2 cellular contexts compared by ENCODE assay signal in genomic region chr20:49398401-49399144, GRCh38.
TF ChIP-seq lines count a peak whose summit lies in the region.

No MANE protein-coding gene starts in this region.

TF ChIP-seq in GM23338, 12 proteins besides CTCF, POLR2A, EP300 and RAD21 (continued from another document):
- TF ChIP-seq NANOG (IDR thresholded peaks at IDR 0.05; ENCODE audit: borderline replicate concordance) (no peak), EZH2phosphoT487 (IDR thresholded peaks at IDR 0.05; ENCODE audit: unreplicated experiment) (no peak), STAT1 (IDR thresholded peaks at IDR 0.05; ENCODE audit: unreplicated experiment) (no peak), POLR2AphosphoS5 (IDR thresholded peaks at IDR 0.05; ENCODE audit: low read depth) (no peak), ETS1 (IDR thresholded peaks at IDR 0.05) (no peak), ZNF462 (CRISPR knock-in tag; IDR thresholded peaks at IDR 0.05) (no peak), REST (IDR thresholded peaks at IDR 0.05; ENCODE audit: unreplicated experiment) (no peak)

TF ChIP-seq in K562, 482 proteins besides CTCF, POLR2A, EP300 and RAD21 (continued from another document):
- peak; percentile 92 for TF ChIP-seq PKNOX1 (IDR thresholded peaks at IDR 0.05)
- TF ChIP-seq PBX2 (CRISPR knock-in tag; IDR thresholded peaks at IDR 0.05; ENCODE audit: low read depth), result no peak
- 0 out of 2 replicates have a peak, but pooled peaks have one; percentile 31 for TF ChIP-seq PBX2 (tag; conservative IDR thresholded peaks at IDR 0.05; ENCODE audit: low read depth)
- no peak for TF ChIP-seq TRIM24 (IDR thresholded peaks at IDR 0.05)
- no peak for TF ChIP-seq SLC30A9 (CRISPR knock-in tag; IDR thresholded peaks at IDR 0.05)
- TF ChIP-seq RAD51 (IDR thresholded peaks at IDR 0.05; ENCODE audit: borderline replicate concordance, low read depth), result peak; percentile 88
- TF ChIP-seq CBFA2T2 (conservative IDR thresholded peaks at IDR 0.05), result peak; percentile 24; the same call in 1 of the 2 replicates
- TF ChIP-seq CBFA2T3 (IDR thresholded peaks at IDR 0.05), result no peak
- no peak for TF ChIP-seq EWSR1 (IDR thresholded peaks at IDR 0.05; ENCODE audit: borderline replicate concordance, low read depth, partially characterized antibody)
- TF ChIP-seq STAT6 (CRISPR knock-in tag; IDR thresholded peaks at IDR 0.05), result no peak
- TF ChIP-seq KLF10 (CRISPR knock-in tag; IDR thresholded peaks at IDR 0.05), result no peak
- no peak for TF ChIP-seq FOXP4 (CRISPR knock-in tag; IDR thresholded peaks at IDR 0.05; ENCODE audit: borderline replicate concordance)
- TF ChIP-seq HCFC1 (IDR thresholded peaks at IDR 0.05; ENCODE audit: low read depth, low read length), result no peak
- no peak for TF ChIP-seq ATF2 (CRISPR knock-in tag; IDR thresholded peaks at IDR 0.05)
- TF ChIP-seq ZNF778 (CRISPR knock-in tag; IDR thresholded peaks at IDR 0.05), result no peak
- TF ChIP-seq GABPB1 (CRISPR knock-in tag; IDR thresholded peaks at IDR 0.05), result no peak
- peak; percentile 90 for TF ChIP-seq USF2 (CRISPR knock-in tag; IDR thresholded peaks at IDR 0.05)
- TF ChIP-seq YY1 (IDR thresholded peaks at IDR 0.05; ENCODE audit: borderline replicate concordance in 1 of 3, control insufficient read depth in 1 of 3, extremely low read depth in 1 of 3, insufficient read depth in 3 of 3, insufficient read length in 1 of 3, insufficient replicate concordance in 2 of 3, low read depth in 1 of 3, low read length in 2 of 3), result peak in 1 of 3 experiments; percentile 49
- no peak for TF ChIP-seq E2F6 (IDR thresholded peaks at IDR 0.05; ENCODE audit: borderline replicate concordance in 1 of 2, extremely low read depth in 1 of 2, insufficient read depth in 1 of 2, insufficient read length in 1 of 2, low read depth in 1 of 2, low read length in 1 of 2, poor library complexity in 1 of 2, severe bottlenecking in 1 of 2)
- TF ChIP-seq RBM25 (IDR thresholded peaks at IDR 0.05; ENCODE audit: low read depth, low read length, severe bottlenecking), result peak; percentile 80
- 0 out of 2 replicates have a peak, but pooled peaks have one; percentile 12 for TF ChIP-seq BCOR (IDR thresholded peaks at IDR 0.05)
- peak; percentile 91 for TF ChIP-seq USF1 (CRISPR knock-in tag; IDR thresholded peaks at IDR 0.05)
- no peak for TF ChIP-seq ZFP1 (CRISPR knock-in tag; IDR thresholded peaks at IDR 0.05)
- TF ChIP-seq ZNF398 (CRISPR knock-in tag; IDR thresholded peaks at IDR 0.05), result no peak
